In genomic region chr10:119891849-119892187, GRCh38 we compare ENCODE assay signal across 1 cellular context.
TF ChIP-seq lines count a peak whose summit lies in the region.

No MANE protein-coding gene starts in this region.

TF ChIP-seq in GM12878, 131 proteins besides CTCF, POLR2A, EP300 and RAD21:
- TF ChIP-seq MLLT1 (IDR thresholded peaks at IDR 0.05) = 0 out of 2 replicates have a peak, but pooled peaks have one; percentile 74
